9 cellular contexts compared by ENCODE assay signal in the genomic region with DNA sequence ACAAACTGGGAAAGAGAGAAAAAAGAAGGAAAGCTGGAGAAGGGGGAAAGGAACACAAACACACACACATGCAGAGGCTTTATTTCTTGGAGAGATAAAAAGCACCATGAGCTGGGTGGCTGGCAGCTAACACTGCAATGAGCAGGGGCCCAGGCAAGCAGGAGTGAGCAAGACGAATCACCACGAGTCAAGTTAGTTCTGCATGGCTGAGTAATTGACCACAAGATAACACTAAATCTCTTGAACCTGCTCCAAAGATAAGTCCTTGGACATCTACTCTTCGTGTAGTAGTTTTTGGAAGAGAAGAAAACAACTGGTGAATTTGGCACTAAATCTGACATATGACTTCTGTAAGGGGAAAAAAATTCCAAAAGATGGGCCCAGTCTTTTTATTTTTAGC.
DNase-seq lines count a peak whose midpoint lies in the region; ATAC-seq and TF ChIP-seq lines count a peak whose summit lies in the region.
"Had no signal": no experiment of that assay in that cellular context is flagged by ENCODE, and none has a peak within 500 bp of the region (broad histone marks: within the 10 kb centered on the region; RNA-seq: fewer than 3 reads in every experiment).

No MANE protein-coding gene starts in this region.

- no peaks in the 10 kb centered on the region for H3K9me3 Mint-ChIP-seq in activated T-cell treated with anti-CD3 and anti-CD28 coated beads, Interleukin-2, amount 50 U/mL, for 24 hours

- TF ChIP-seq CTCF in vagina (IDR thresholded peaks at IDR 0.05), result no peak

- H3K27ac Mint-ChIP-seq in activated T-cell treated with anti-CD3 and anti-CD28 coated beads, Interleukin-2, amount 50 U/mL, for 24 hours, result no peak overlapping the region

- H3K36me3 Mint-ChIP-seq in activated T-cell treated with anti-CD3 and anti-CD28 coated beads, Interleukin-2, amount 50 U/mL, for 24 hours (ENCODE audit: low read depth), result peaks cover 40% of the 10 kb centered on the region

- peaks cover 10% of the 10 kb centered on the region for H3K4me1 Mint-ChIP-seq in activated T-cell treated with anti-CD3 and anti-CD28 coated beads, Interleukin-2, amount 50 U/mL, for 24 hours (ENCODE audit: low read depth)

- DNase-seq in activated T-cell treated with anti-CD3 and anti-CD28 coated beads for 48 hours (ENCODE audit: low read depth) (peak; percentile 28), OCI-M1 (lab: John Stamatoyannopoulos, UW) (peak; percentile 43), foreskin melanocyte (peak; percentile 52), vagina (ENCODE audit: extremely low spot score in 2 of 2) (no peak)
- DNase-seq in activated T-cell treated with anti-CD3 and anti-CD28 coated beads, Interleukin-2, amount 50 U/mL, for 24 hours, result no peak
- DNase-seq in stimulated activated CD4-positive, alpha-beta T cell treated with anti-CD3 and anti-CD28 coated beads, Interleukin-4, amount 100 ng/mL, for 24 hours, result peak; percentile 5
- DNase-seq: NCI-H1105 had no signal

- no peaks in the 10 kb centered on the region for H3K9me3 ChIP-seq in vagina

- no peaks in the 10 kb centered on the region for H3K27me3 ChIP-seq in vagina

- no peak overlapping the region for H3K27ac ChIP-seq in vagina

- no peaks in the 10 kb centered on the region for H3K27me3 Mint-ChIP-seq in activated T-cell treated with anti-CD3 and anti-CD28 coated beads, Interleukin-2, amount 50 U/mL, for 24 hours

- ATAC-seq in GM19324 (IDR thresholded peaks at IDR 0.05; ENCODE audit: low FRiP score, unreplicated experiment) (no peak), GM21737 (IDR thresholded peaks at IDR 0.05; ENCODE audit: unreplicated experiment) (no peak)

- H3K4me3 Mint-ChIP-seq in activated T-cell treated with anti-CD3 and anti-CD28 coated beads, Interleukin-2, amount 50 U/mL, for 24 hours, result no peak overlapping the region

- H3K36me3 ChIP-seq in vagina, result no peaks in the 10 kb centered on the region

- H3K4me1 ChIP-seq in vagina, result no peaks in the 10 kb centered on the region

- no peak overlapping the region for H3K4me3 ChIP-seq in vagina

- intact Hi-C loops in vagina (cut with DNase I), result no loop called here

- TF ChIP-seq POLR2A in vagina (IDR thresholded peaks at IDR 0.05), result no peak

Comparison
In these comparisons a context has a peak if more than half of its experiments do, and no peak if none do; other contexts are left out.
1. DNase-seq: peak in activated T-cell treated with anti-CD3 and anti-CD28 coated beads for 48 hours (single experiment), OCI-M1 (single experiment), foreskin melanocyte (single experiment) and stimulated activated CD4-positive, alpha-beta T cell treated with anti-CD3 and anti-CD28 coated beads, Interleukin-4, amount 100 ng/mL, for 24 hours (single experiment); none in activated T-cell treated with anti-CD3 and anti-CD28 coated beads, Interleukin-2, amount 50 U/mL, for 24 hours (single experiment) and vagina (0 of 2).